20 cellular contexts compared by ENCODE assay signal in genomic region chr7:94265456-94265855, GRCh38.
DNase-seq lines count a peak whose midpoint lies in the region; ATAC-seq, FAIRE-seq and TF ChIP-seq lines count a peak whose summit lies in the region.
"Had no signal": no experiment of that assay in that cellular context is flagged by ENCODE, and none has a peak within 500 bp of the region (broad histone marks: within the 10 kb centered on the region; RNA-seq: fewer than 3 reads in every experiment).

No MANE protein-coding gene starts in this region.

- CTCF ChIA-PET in HepG2 (lab: Yijun Ruan, JAX; ENCODE audit: low intra/inter-chr PET ratio, low total read pairs) = no interaction called here

- ATAC-seq in HepG2 = no peak

- TF ChIP-seq EP300 in HepG2 (IDR thresholded peaks at IDR 0.05; ENCODE audit: low read depth in 2 of 2, low read length in 2 of 2) (no peak), HepG2 (CRISPR knock-in tag; IDR thresholded peaks at IDR 0.05; ENCODE audit: borderline replicate concordance) (no peak)

- DNase-seq in mesenchymal stem cell = no peak
- no peak for DNase-seq in osteoblast (ENCODE audit: insufficient read length, low spot score, missing footprints)
- no peak for DNase-seq in HepG2 (ENCODE audit: low spot score)
- DNase-seq in DMS53 treated with DMSO at 0.1 percent for 48 hours (lab: John Stamatoyannopoulos, UW; ENCODE audit: unreplicated experiment) = no peak
- no peak for DNase-seq in kidney tubule cell (ENCODE audit: low spot score)
- DNase-seq in stimulated activated CD8-positive, alpha-beta memory T cell treated with anti-CD3 and anti-CD28 coated beads, Interleukin-4, amount 100 ng/mL, for 48 hours = no peak
- DNase-seq: ACHN; BE2C; CD4-positive, alpha-beta T cell; CD8-positive, alpha-beta memory T cell; DMS 273 treated with DMSO at 0.1 percent for 48 hours; DMS79 treated with DMSO at 0.1 percent for 48 hours; H7; HCEC 1CT had no signal

- H3K36me3 ChIP-seq in mesenchymal stem cell (ENCODE audit: control insufficient read depth in 1 of 2, insufficient read depth in 2 of 2, low read depth in 1 of 2, low read length in 2 of 2) (no peaks in the 10 kb centered on the region), osteoblast (ENCODE audit: insufficient read depth, low read length) (no peaks in the 10 kb centered on the region), HepG2 (replicated peaks in 1 of 2; ENCODE audit: control insufficient read depth in 1 of 2, insufficient read depth in 2 of 2, low read length in 2 of 2) (no peaks in the 10 kb centered on the region)
- H3K36me3 ChIP-seq: BE2C; BLaER1 treated with 17β-estradiol and CSF1 and Interleukin-3, amounts not matched to agents 10 nM and 100 nM had no signal

- no peak overlapping the region for H2AK5ac ChIP-seq in mesenchymal stem cell (ENCODE audit: low read length, severe bottlenecking)

- H3K4me2 ChIP-seq in mesenchymal stem cell (ENCODE audit: low read length, poor library complexity, severe bottlenecking) = no peak overlapping the region
- H3K4me2 ChIP-seq in osteoblast (ENCODE audit: insufficient read depth, low read length) = no peak overlapping the region
- no peak overlapping the region for H3K4me2 ChIP-seq in HepG2 (ENCODE audit: low read depth, low read length)
- H3K4me2 ChIP-seq: BLaER1 treated with 17β-estradiol and CSF1 and Interleukin-3, amounts not matched to agents 10 nM and 100 nM had no signal

- no peak overlapping the region for H2BK120ac ChIP-seq in mesenchymal stem cell (ENCODE audit: low read depth, low read length)

- TF ChIP-seq CTCF in osteoblast (IDR thresholded peaks at IDR 0.05; ENCODE audit: extremely low read depth, low read depth, low read length) (no peak), HepG2 (CRISPR knock-in tag; IDR thresholded peaks at IDR 0.05) (no peak)

- no peak overlapping the region for H2BK15ac ChIP-seq in mesenchymal stem cell (ENCODE audit: low read depth, poor library complexity, severe bottlenecking)

- no peaks in the 10 kb centered on the region for H4K20me1 ChIP-seq in osteoblast (ENCODE audit: insufficient read depth, low read length)
- H4K20me1 ChIP-seq in HepG2 (ENCODE audit: insufficient read depth, low read length) = no peaks in the 10 kb centered on the region
- H4K20me1 ChIP-seq: BLaER1 treated with 17β-estradiol and CSF1 and Interleukin-3, amounts not matched to agents 10 nM and 100 nM had no signal

- no peaks in the 10 kb centered on the region for H3K79me2 ChIP-seq in osteoblast (ENCODE audit: insufficient read depth, low read length)
- H3K79me2 ChIP-seq in HepG2 (ENCODE audit: insufficient read depth, low read length) = no peaks in the 10 kb centered on the region

- no peak for TF ChIP-seq RAD21 in HepG2 (CRISPR knock-in tag; IDR thresholded peaks at IDR 0.05)

- no peaks in the 10 kb centered on the region for H3K27me3 ChIP-seq in mesenchymal stem cell (ENCODE audit: control insufficient read depth in 1 of 2, insufficient read depth in 1 of 2, low read length in 2 of 2)
- no peaks in the 10 kb centered on the region for H3K27me3 ChIP-seq in osteoblast (ENCODE audit: insufficient read depth, low read length)
- H3K27me3 ChIP-seq in HepG2 (ENCODE audit: control insufficient read depth in 1 of 2, insufficient read depth in 2 of 2, low read length in 2 of 2) = peaks cover 0 to 4% of the 10 kb centered on the region in 2 experiments; a peak in 1 of 5 replicates
- H3K27me3 ChIP-seq: BE2C; BLaER1 treated with 17β-estradiol and CSF1 and Interleukin-3, amounts not matched to agents 10 nM and 100 nM had no signal

- H2BK12ac ChIP-seq in mesenchymal stem cell (ENCODE audit: low read length in 2 of 2) = no peak overlapping the region

- no peak for TF ChIP-seq POLR2A in HepG2 (IDR thresholded peaks at IDR 0.05; ENCODE audit: insufficient read depth in 1 of 2, low read depth in 2 of 2, low read length in 2 of 2)

- H3K79me1 ChIP-seq in mesenchymal stem cell (replicated peaks; ENCODE audit: low read length, poor library complexity, severe bottlenecking) = no peaks in the 10 kb centered on the region

- H3K4ac ChIP-seq in mesenchymal stem cell (ENCODE audit: low read depth in 1 of 2, low read length in 2 of 2) = no peak overlapping the region

- H2BK5ac ChIP-seq in mesenchymal stem cell (ENCODE audit: low read depth, low read length, poor library complexity, severe bottlenecking) = no peak overlapping the region

- intact Hi-C loops in HepG2 (cut with micrococcal nuclease; ENCODE audit: unreplicated experiment) = no loop called here

- H3K14ac ChIP-seq in mesenchymal stem cell (ENCODE audit: low read length in 2 of 2) = no peak overlapping the region

- no peak overlapping the region for H4K91ac ChIP-seq in mesenchymal stem cell (ENCODE audit: low read length)

- H3K4me3 ChIP-seq in mesenchymal stem cell (ENCODE audit: insufficient read depth in 1 of 2, low read depth in 1 of 2, low read length in 2 of 2) (no peak overlapping the region), osteoblast (ENCODE audit: insufficient read depth, low read length) (no peak overlapping the region), HepG2 (replicated peaks in 1 of 3; ENCODE audit: insufficient read depth in 1 of 3, low read depth in 2 of 3, low read length in 3 of 3) (no peak overlapping the region)
- H3K4me3 ChIP-seq: BLaER1 treated with 17β-estradiol and CSF1 and Interleukin-3, amounts not matched to agents 10 nM and 100 nM; GM23248 had no signal

- H3K4me1 ChIP-seq in mesenchymal stem cell (ENCODE audit: control insufficient read depth, insufficient read depth, low read depth, low read length) (peaks cover 3% of the 10 kb centered on the region), osteoblast (ENCODE audit: insufficient read depth, low read length) (peaks cover 14% of the 10 kb centered on the region), HepG2 (ENCODE audit: insufficient read depth, low read length) (no peaks in the 10 kb centered on the region)
- H3K4me1 ChIP-seq: BE2C; BLaER1 treated with 17β-estradiol and CSF1 and Interleukin-3, amounts not matched to agents 10 nM and 100 nM had no signal

- H3K9ac ChIP-seq in mesenchymal stem cell (ENCODE audit: low read length) (peak overlapping the region; percentile 1), HepG2 (ENCODE audit: insufficient read depth, low read depth, low read length) (no peak overlapping the region)
- H3K9ac ChIP-seq: BLaER1 treated with 17β-estradiol and CSF1 and Interleukin-3, amounts not matched to agents 10 nM and 100 nM; GM23248 had no signal

- no peak overlapping the region for H3K23ac ChIP-seq in mesenchymal stem cell (ENCODE audit: low read length in 2 of 2)

- H3K18ac ChIP-seq in mesenchymal stem cell (ENCODE audit: low read depth in 1 of 2, low read length in 2 of 2) = no peak overlapping the region

- POLR2A ChIA-PET in HepG2 (lab: Yijun Ruan, JAX) = no interaction called here

- no peaks in the 10 kb centered on the region for H3K9me3 ChIP-seq in mesenchymal stem cell (ENCODE audit: control insufficient read depth, low read length)
- H3K9me3 ChIP-seq in osteoblast (ENCODE audit: low read depth, low read length) = no peaks in the 10 kb centered on the region
- H3K9me3 ChIP-seq in HepG2 (ENCODE audit: low read length) = no peaks in the 10 kb centered on the region
- H3K9me3 ChIP-seq: BE2C; BLaER1 treated with 17β-estradiol and CSF1 and Interleukin-3, amounts not matched to agents 10 nM and 100 nM had no signal

- in situ Hi-C loops in HepG2 (cut with HindIII; ENCODE audit: extremely low pct_ligation_motif_present, low pct_unique_long_range_greater_than_20kb) = no loop called here

- no peak overlapping the region for H4K8ac ChIP-seq in mesenchymal stem cell (ENCODE audit: low read length)

- BruUV-seq in HepG2 (replicated peaks; lab: Mats Ljungman, UMichigan) = no TSS peak

- WGBS in mesenchymal stem cell = 100% methylated on average over 1 of the region's 2 CpGs
- WGBS in HepG2 (ENCODE audit: low lambda C conversion rate) = 0% methylated on average over 2 of the region's 2 CpGs

- peak; percentile 47 for FAIRE-seq in G401.6 (lab: Jason Lieb, UNC)
- FAIRE-seq in HepG2 (lab: Jason Lieb, UNC) = no peak
- FAIRE-seq: D721Med, GM12892, H1 had no signal

- H2AFZ ChIP-seq in mesenchymal stem cell (ENCODE audit: low read depth, low read length) (no peak overlapping the region), osteoblast (ENCODE audit: low read length) (no peak overlapping the region), HepG2 (ENCODE audit: low read length) (no peak overlapping the region)

- H3K27ac ChIP-seq in mesenchymal stem cell (ENCODE audit: low read length, poor library complexity, severe bottlenecking) = no peak overlapping the region
- H3K27ac ChIP-seq in osteoblast (ENCODE audit: low read depth, low read length) = peak overlapping the region; percentile 46
- H3K27ac ChIP-seq in HepG2 (ENCODE audit: extremely low read length, insufficient read depth, low read length) = no peak overlapping the region
- H3K27ac ChIP-seq: BLaER1 treated with 17β-estradiol and CSF1 and Interleukin-3, amounts not matched to agents 10 nM and 100 nM; GM23248 had no signal

TF ChIP-seq in HepG2, 621 proteins besides CTCF, POLR2A, EP300 and RAD21 (continues in another document):
- no peak for TF ChIP-seq CREM (IDR thresholded peaks at IDR 0.05)
- TF ChIP-seq CREM (CRISPR knock-in tag; IDR thresholded peaks at IDR 0.05) = no peak
- TF ChIP-seq LCORL (IDR thresholded peaks at IDR 0.05) = no peak
- no peak for TF ChIP-seq LCORL (CRISPR knock-in tag; IDR thresholded peaks at IDR 0.05)
- TF ChIP-seq RCOR2 (CRISPR knock-in tag; IDR thresholded peaks at IDR 0.05) = no peak
- TF ChIP-seq ZNF563 (CRISPR knock-in tag; IDR thresholded peaks at IDR 0.05) = no peak
- TF ChIP-seq POLR2AphosphoS2 (IDR thresholded peaks at IDR 0.05; ENCODE audit: low read depth, low read length) = no peak
- TF ChIP-seq NR1H2 (CRISPR knock-in tag; IDR thresholded peaks at IDR 0.05; ENCODE audit: borderline replicate concordance, low read depth) = no peak
- no peak for TF ChIP-seq FIP1L1 (IDR thresholded peaks at IDR 0.05; ENCODE audit: borderline replicate concordance, insufficient read depth, low read depth, low read length)
- no peak for TF ChIP-seq ZFP36L2 (CRISPR knock-in tag; IDR thresholded peaks at IDR 0.05)
- TF ChIP-seq ZNF550 (CRISPR knock-in tag; IDR thresholded peaks at IDR 0.05; ENCODE audit: borderline replicate concordance) = no peak
- TF ChIP-seq ZNF317 (CRISPR knock-in tag; IDR thresholded peaks at IDR 0.05) = no peak
- no peak for TF ChIP-seq ZSCAN29 (CRISPR knock-in tag; conservative IDR thresholded peaks at IDR 0.05)
- TF ChIP-seq ZNF17 (CRISPR knock-in tag; IDR thresholded peaks at IDR 0.05) = no peak
- no peak for TF ChIP-seq BRD4 (CRISPR knock-in tag; IDR thresholded peaks at IDR 0.05)
